In genomic region chrX:71095033-71095432, GRCh38 we compare ENCODE assay signal across 8 cellular contexts. TPM values are rescaled to one million over a fixed set of nuclear protein-coding genes. Genes with fewer than 3 reads are reported as not detected.
DNase-seq lines count a peak whose midpoint lies in the region; ATAC-seq, FAIRE-seq and TF ChIP-seq lines count a peak whose summit lies in the region.

No MANE protein-coding gene starts in this region.

- ATAC-seq in HepG2 (no peak), omental fat pad (ENCODE audit: low FRiP score) (no peak)

- in situ Hi-C loops in HepG2 (cut with HindIII; ENCODE audit: extremely low pct_ligation_motif_present, low pct_unique_long_range_greater_than_20kb) = no loop called here

- no peaks in the 10 kb centered on the region for H4K20me1 ChIP-seq in HepG2 (ENCODE audit: insufficient read depth, low read length)

- H3K27me3 ChIP-seq in HepG2 (ENCODE audit: control insufficient read depth in 1 of 2, insufficient read depth in 2 of 2, low read length in 2 of 2) = no peaks in the 10 kb centered on the region; a peak in 1 of 5 replicates

- peak overlapping the region; percentile 82 for H3K4me3 Mint-ChIP-seq in activated naive CD4-positive, alpha-beta T cell treated with anti-CD3 and anti-CD28 coated beads for 36 hours
- peak overlapping the region; percentile 97 for H3K4me3 Mint-ChIP-seq in activated naive CD8-positive, alpha-beta T cell
- H3K4me3 Mint-ChIP-seq in type B pancreatic cell = peak overlapping the region; percentile 91

- FAIRE-seq in HepG2 (lab: Jason Lieb, UNC) = no peak

- no peaks in the 10 kb centered on the region for H3K9me3 ChIP-seq in HepG2 (ENCODE audit: low read length)

- peak overlapping the region; percentile 66 to 75 (median 73) for H3K4me3 ChIP-seq in HepG2 (replicated peaks in 1 of 3; ENCODE audit: insufficient read depth in 1 of 3, low read depth in 2 of 3, low read length in 3 of 3)

- H3K9me3 Mint-ChIP-seq in activated naive CD4-positive, alpha-beta T cell treated with anti-CD3 and anti-CD28 coated beads for 36 hours = no peaks in the 10 kb centered on the region
- no peaks in the 10 kb centered on the region for H3K9me3 Mint-ChIP-seq in activated naive CD8-positive, alpha-beta T cell (ENCODE audit: low read depth)
- no peaks in the 10 kb centered on the region for H3K9me3 Mint-ChIP-seq in type B pancreatic cell

- H3K4me1 ChIP-seq in HepG2 (ENCODE audit: insufficient read depth, low read length) = peaks cover 29% of the 10 kb centered on the region

- peaks cover 28% of the 10 kb centered on the region for H3K4me1 Mint-ChIP-seq in activated naive CD4-positive, alpha-beta T cell treated with anti-CD3 and anti-CD28 coated beads for 36 hours (ENCODE audit: low read depth)
- peaks cover 32% of the 10 kb centered on the region for H3K4me1 Mint-ChIP-seq in activated naive CD8-positive, alpha-beta T cell (ENCODE audit: low read depth)
- H3K4me1 Mint-ChIP-seq in type B pancreatic cell (ENCODE audit: unreplicated experiment) = no peaks in the 10 kb centered on the region

- TF ChIP-seq CTCF in HepG2 (CRISPR knock-in tag; IDR thresholded peaks at IDR 0.05) = no peak
- no peak for TF ChIP-seq CTCF in type B pancreatic cell (conservative IDR thresholded peaks at IDR 0.05)
- TF ChIP-seq CTCF in omental fat pad (IDR thresholded peaks at IDR 0.05) = no peak

- no peak for DNase-seq in activated naive CD4-positive, alpha-beta T cell treated with anti-CD3 and anti-CD28 coated beads for 36 hours
- DNase-seq in activated naive CD4-positive, alpha-beta T cell treated with anti-CD3 and anti-CD28 coated beads, Interleukin-2, amount 50 U/mL, for 16 hours = no peak
- DNase-seq in HepG2 (ENCODE audit: low spot score) (no peak), type B pancreatic cell (ENCODE audit: extremely low spot score, unreplicated experiment) (no peak), posterior vena cava (ENCODE audit: low spot score) (no peak), omental fat pad (ENCODE audit: low spot score) (no peak)
- no peak for DNase-seq in stimulated activated CD4-positive, alpha-beta T cell treated with anti-CD3 and anti-CD28 coated beads, Interleukin-2, amount 100 ng/mL, for 24 hours

- TF ChIP-seq EP300 in HepG2 (IDR thresholded peaks at IDR 0.05; ENCODE audit: low read depth in 2 of 2, low read length in 2 of 2) = no peak
- TF ChIP-seq EP300 in HepG2 (CRISPR knock-in tag; IDR thresholded peaks at IDR 0.05; ENCODE audit: borderline replicate concordance) = no peak

- intact Hi-C loops in activated naive CD4-positive, alpha-beta T cell treated with anti-CD3 and anti-CD28 coated beads for 36 hours (cut with micrococcal nuclease) = loop anchor here (1.0 kb wide), 2 partner anchors 27 to 271 kb away; partner anchors contain the start of genes SNX12 and TAF1
- intact Hi-C loops in HepG2 (cut with micrococcal nuclease; ENCODE audit: unreplicated experiment) (loop anchor here (5.0 kb wide), 1 partner anchor 87 kb away; no protein-coding TSS in a partner anchor), posterior vena cava (cut with DNase I) (no loop called here)

- POLR2A ChIA-PET in HepG2 (lab: Yijun Ruan, JAX) = no interaction called here

- no peaks in the 10 kb centered on the region for H3K36me3 ChIP-seq in HepG2 (replicated peaks in 1 of 2; ENCODE audit: control insufficient read depth in 1 of 2, insufficient read depth in 2 of 2, low read length in 2 of 2)

- BruUV-seq in HepG2 (replicated peaks; lab: Mats Ljungman, UMichigan) = TSS peak; percentile 95

- H2AFZ ChIP-seq in HepG2 (ENCODE audit: low read length) = no peak overlapping the region

- H3K36me3 Mint-ChIP-seq in activated naive CD4-positive, alpha-beta T cell treated with anti-CD3 and anti-CD28 coated beads for 36 hours (ENCODE audit: low read depth) = no peaks in the 10 kb centered on the region
- H3K36me3 Mint-ChIP-seq in activated naive CD8-positive, alpha-beta T cell = no peaks in the 10 kb centered on the region
- no peaks in the 10 kb centered on the region for H3K36me3 Mint-ChIP-seq in type B pancreatic cell

- no peaks in the 10 kb centered on the region for H3K27me3 Mint-ChIP-seq in activated naive CD4-positive, alpha-beta T cell treated with anti-CD3 and anti-CD28 coated beads for 36 hours (ENCODE audit: low read depth)
- no peaks in the 10 kb centered on the region for H3K27me3 Mint-ChIP-seq in activated naive CD8-positive, alpha-beta T cell
- no peaks in the 10 kb centered on the region for H3K27me3 Mint-ChIP-seq in type B pancreatic cell

- CTCF ChIA-PET in activated naive CD4-positive, alpha-beta T cell treated with anti-CD3 and anti-CD28 coated beads for 36 hours (lab: Charles Lee) = no interaction called here
- CTCF ChIA-PET in HepG2 (lab: Yijun Ruan, JAX; ENCODE audit: low intra/inter-chr PET ratio, low total read pairs) = no interaction called here

- no peak for TF ChIP-seq RAD21 in HepG2 (CRISPR knock-in tag; IDR thresholded peaks at IDR 0.05)

- no peaks in the 10 kb centered on the region for H3K79me2 ChIP-seq in HepG2 (ENCODE audit: insufficient read depth, low read length)

- WGBS in HepG2 (ENCODE audit: low lambda C conversion rate) = 52% methylated on average over 6 of the region's 6 CpGs

- H3K27ac ChIP-seq in HepG2 (ENCODE audit: extremely low read length, insufficient read depth, low read length) = peak overlapping the region; percentile 44

- peak overlapping the region; percentile 66 for H3K9ac ChIP-seq in HepG2 (ENCODE audit: insufficient read depth, low read depth, low read length)

- H3K27ac Mint-ChIP-seq in activated naive CD4-positive, alpha-beta T cell treated with anti-CD3 and anti-CD28 coated beads for 36 hours = peak overlapping the region; percentile 5
- peak overlapping the region; percentile 70 for H3K27ac Mint-ChIP-seq in activated naive CD8-positive, alpha-beta T cell
- peak overlapping the region; percentile 81 for H3K27ac Mint-ChIP-seq in type B pancreatic cell

- TF ChIP-seq POLR2A in HepG2 (IDR thresholded peaks at IDR 0.05; ENCODE audit: insufficient read depth in 1 of 2, low read depth in 2 of 2, low read length in 2 of 2) = no peak

- peak overlapping the region; percentile 83 for H3K4me2 ChIP-seq in HepG2 (ENCODE audit: low read depth, low read length)

RNA-seq across cellular contexts. Expression of gene FOXO4, which starts 0.6 kb away (rescaled TPM):
- total RNA-seq in activated naive CD4-positive, alpha-beta T cell treated with anti-CD3 and anti-CD28 coated beads for 36 hours = 1 to 10 TPM; 7.9 to 8.9 TPM
- total RNA-seq in HepG2 (2016; rRNA removed; fragmentation: Illumina TruSeq; extraction: Trizol) = 4.6 and 5.7 TPM in 2 replicates
- total RNA-seq in HepG2 (2016; cell fraction: cytosol; rRNA removed; fragmentation: Illumina TruSeq; extraction: Trizol; ENCODE audit: low read depth) = 0.30 and 1.5 TPM in 2 replicates
- total RNA-seq in HepG2 (2016; cell fraction: insoluble cytoplasmic fraction; rRNA removed; fragmentation: Illumina TruSeq; extraction: Trizol) = 4.6 and 5.7 TPM in 2 replicates
- total RNA-seq in HepG2 (2016; cell fraction: membrane; rRNA removed; fragmentation: Illumina TruSeq; extraction: Trizol) = 3.1 TPM in 2 replicates
- total RNA-seq in HepG2 (2016; cell fraction: nucleus; rRNA removed; fragmentation: Illumina TruSeq; extraction: Trizol) = 2.4 and 2.8 TPM in 2 replicates
- 5.1 and 9.3 TPM in 2 replicates for polyA plus RNA-seq in HepG2 (2011; rRNA removed)
- polyA plus RNA-seq in HepG2 (2011; cell fraction: cytosol; rRNA removed) = 6.1 and 8.2 TPM in 2 replicates
- 14.5 and 16.7 TPM in 2 replicates for polyA plus RNA-seq in HepG2 (2011; cell fraction: nucleus; rRNA removed)
- polyA plus RNA-seq in HepG2 (2012) = 13.5 and 14.3 TPM in 2 replicates
- polyA plus RNA-seq in HepG2 (2016; cell fraction: cytosol; fragmentation: Illumina TruSeq; extraction: Trizol; ENCODE audit: low read depth) = 0.55 and 0.83 TPM in 2 replicates
- polyA plus RNA-seq in HepG2 (2016; cell fraction: insoluble cytoplasmic fraction; fragmentation: Illumina TruSeq; extraction: Trizol; ENCODE audit: low read depth) = 5.2 and 5.4 TPM in 2 replicates
- 2.1 and 2.8 TPM in 2 replicates for polyA plus RNA-seq in HepG2 (2016; cell fraction: membrane; fragmentation: Illumina TruSeq; extraction: Trizol; ENCODE audit: low read depth)
- 6.1 and 6.7 TPM in 2 replicates for polyA plus RNA-seq in HepG2 (2016; cell fraction: nucleus; fragmentation: Illumina TruSeq; extraction: Trizol; ENCODE audit: insufficient read depth, low read depth)
- polyA minus RNA-seq in HepG2 (2011; rRNA and poly(A)+ RNA removed; ENCODE audit: low replicate concordance) = 12.4 and 27.0 TPM in 2 replicates
- 5.9 and 7.5 TPM in 2 replicates for polyA minus RNA-seq in HepG2 (2011; cell fraction: cytosol; rRNA and poly(A)+ RNA removed)
- 0.77 and 1.6 TPM in 2 replicates for polyA minus RNA-seq in HepG2 (2011; cell fraction: nucleus; rRNA and poly(A)+ RNA removed)
- 18.8 and 34.1 TPM in 2 replicates for total RNA-seq in type B pancreatic cell (ENCODE audit: low replicate concordance)
- total RNA-seq in posterior vena cava = 10 to 100 TPM; 21.5 to 26.7 TPM
- total RNA-seq in omental fat pad = 10 to 100 TPM; 13.8 to 23.8 (median 20.1) TPM

RNA-seq across cellular contexts. Expression of gene CXorf65, which starts 11.5 kb away (rescaled TPM):
- total RNA-seq in activated naive CD4-positive, alpha-beta T cell treated with anti-CD3 and anti-CD28 coated beads for 36 hours = 10 to 100 TPM in 1 of 2 experiments, 1 to 10 TPM in 1; 7.7 to 11.3 TPM
- total RNA-seq in HepG2 (2016; rRNA removed; fragmentation: Illumina TruSeq; extraction: Trizol) = not detected in 2 replicates
- total RNA-seq in HepG2 (2016; cell fraction: cytosol; rRNA removed; fragmentation: Illumina TruSeq; extraction: Trizol; ENCODE audit: low read depth) = not detected in 2 replicates
- not detected in 2 replicates for total RNA-seq in HepG2 (2016; cell fraction: insoluble cytoplasmic fraction; rRNA removed; fragmentation: Illumina TruSeq; extraction: Trizol)
- total RNA-seq in HepG2 (2016; cell fraction: membrane; rRNA removed; fragmentation: Illumina TruSeq; extraction: Trizol) = not detected in 2 replicates
- total RNA-seq in HepG2 (2016; cell fraction: nucleus; rRNA removed; fragmentation: Illumina TruSeq; extraction: Trizol) = not detected in 2 replicates
- polyA plus RNA-seq in HepG2 (2011; rRNA removed) = not detected in 2 replicates
- polyA plus RNA-seq in HepG2 (2011; cell fraction: cytosol; rRNA removed) = not detected in 2 replicates
- polyA plus RNA-seq in HepG2 (2011; cell fraction: nucleus; rRNA removed) = not detected in 2 replicates
- not detected in 2 replicates for polyA plus RNA-seq in HepG2 (2012)
- not detected in 2 replicates for polyA plus RNA-seq in HepG2 (2016; cell fraction: cytosol; fragmentation: Illumina TruSeq; extraction: Trizol; ENCODE audit: low read depth)
- not detected in 2 replicates for polyA plus RNA-seq in HepG2 (2016; cell fraction: insoluble cytoplasmic fraction; fragmentation: Illumina TruSeq; extraction: Trizol; ENCODE audit: low read depth)
- not detected in 2 replicates for polyA plus RNA-seq in HepG2 (2016; cell fraction: membrane; fragmentation: Illumina TruSeq; extraction: Trizol; ENCODE audit: low read depth)
- polyA plus RNA-seq in HepG2 (2016; cell fraction: nucleus; fragmentation: Illumina TruSeq; extraction: Trizol; ENCODE audit: insufficient read depth, low read depth) = not detected in 2 replicates
- polyA minus RNA-seq in HepG2 (2011; rRNA and poly(A)+ RNA removed; ENCODE audit: low replicate concordance) = not detected in 2 replicates
- polyA minus RNA-seq in HepG2 (2011; cell fraction: cytosol; rRNA and poly(A)+ RNA removed) = not detected in 2 replicates
- not detected in 2 replicates for polyA minus RNA-seq in HepG2 (2011; cell fraction: nucleus; rRNA and poly(A)+ RNA removed)
- total RNA-seq in type B pancreatic cell (ENCODE audit: low replicate concordance) = not detected in 2 replicates
- not detected for total RNA-seq in posterior vena cava
- total RNA-seq in omental fat pad = not detected

RNA-seq across cellular contexts. Expression of gene IL2RG, which starts 16.3 kb away (rescaled TPM):
- total RNA-seq in activated naive CD4-positive, alpha-beta T cell treated with anti-CD3 and anti-CD28 coated beads for 36 hours = 100 to 1,000 TPM; 144 to 148 TPM
- total RNA-seq in HepG2 (2016; rRNA removed; fragmentation: Illumina TruSeq; extraction: Trizol) = not detected in 2 replicates
- not detected in 2 replicates for total RNA-seq in HepG2 (2016; cell fraction: cytosol; rRNA removed; fragmentation: Illumina TruSeq; extraction: Trizol; ENCODE audit: low read depth)
- not detected in 2 replicates for total RNA-seq in HepG2 (2016; cell fraction: insoluble cytoplasmic fraction; rRNA removed; fragmentation: Illumina TruSeq; extraction: Trizol)
- total RNA-seq in HepG2 (2016; cell fraction: membrane; rRNA removed; fragmentation: Illumina TruSeq; extraction: Trizol) = not detected in 2 replicates
- total RNA-seq in HepG2 (2016; cell fraction: nucleus; rRNA removed; fragmentation: Illumina TruSeq; extraction: Trizol) = not detected in 2 replicates
- polyA plus RNA-seq in HepG2 (2011; rRNA removed) = 0.98 and 1.1 TPM in 2 replicates
- 1.6 and 1.8 TPM in 2 replicates for polyA plus RNA-seq in HepG2 (2011; cell fraction: cytosol; rRNA removed)
- 0.56 and 1.6 TPM in 2 replicates for polyA plus RNA-seq in HepG2 (2011; cell fraction: nucleus; rRNA removed)
- 0.99 and 1.7 TPM in 2 replicates for polyA plus RNA-seq in HepG2 (2012)
- polyA plus RNA-seq in HepG2 (2016; cell fraction: cytosol; fragmentation: Illumina TruSeq; extraction: Trizol; ENCODE audit: low read depth) = not detected in 2 replicates
- polyA plus RNA-seq in HepG2 (2016; cell fraction: insoluble cytoplasmic fraction; fragmentation: Illumina TruSeq; extraction: Trizol; ENCODE audit: low read depth) = not detected in 2 replicates
- polyA plus RNA-seq in HepG2 (2016; cell fraction: membrane; fragmentation: Illumina TruSeq; extraction: Trizol; ENCODE audit: low read depth) = not detected in 2 replicates
- not detected in 2 replicates for polyA plus RNA-seq in HepG2 (2016; cell fraction: nucleus; fragmentation: Illumina TruSeq; extraction: Trizol; ENCODE audit: insufficient read depth, low read depth)
- 0.84 and 1.5 TPM in 2 replicates for polyA minus RNA-seq in HepG2 (2011; rRNA and poly(A)+ RNA removed; ENCODE audit: low replicate concordance)
- polyA minus RNA-seq in HepG2 (2011; cell fraction: cytosol; rRNA and poly(A)+ RNA removed) = 0.79 TPM in 1 of 2 replicates, not detected in the other
- polyA minus RNA-seq in HepG2 (2011; cell fraction: nucleus; rRNA and poly(A)+ RNA removed) = 0.26 TPM in 1 of 2 replicates, not detected in the other
- 1.5 and 5.2 TPM in 2 replicates for total RNA-seq in type B pancreatic cell (ENCODE audit: low replicate concordance)
- 1 to 10 TPM; 2.6 to 4.8 TPM for total RNA-seq in posterior vena cava
- total RNA-seq in omental fat pad = 10 to 100 TPM in 3 of 4 donors, 1 to 10 TPM in 1; 8.3 to 30.9 (median 15.6) TPM

RNA-seq across cellular contexts. Expression of gene MED12, which starts 23.4 kb away (rescaled TPM):
- 10 to 100 TPM; 43.5 to 43.6 TPM for total RNA-seq in activated naive CD4-positive, alpha-beta T cell treated with anti-CD3 and anti-CD28 coated beads for 36 hours
- 15.0 and 16.0 TPM in 2 replicates for total RNA-seq in HepG2 (2016; rRNA removed; fragmentation: Illumina TruSeq; extraction: Trizol)
- total RNA-seq in HepG2 (2016; cell fraction: cytosol; rRNA removed; fragmentation: Illumina TruSeq; extraction: Trizol; ENCODE audit: low read depth) = 0.81 and 2.3 TPM in 2 replicates
- total RNA-seq in HepG2 (2016; cell fraction: insoluble cytoplasmic fraction; rRNA removed; fragmentation: Illumina TruSeq; extraction: Trizol) = 12.8 and 12.9 TPM in 2 replicates
- 3.6 and 6.7 TPM in 2 replicates for total RNA-seq in HepG2 (2016; cell fraction: membrane; rRNA removed; fragmentation: Illumina TruSeq; extraction: Trizol)
- total RNA-seq in HepG2 (2016; cell fraction: nucleus; rRNA removed; fragmentation: Illumina TruSeq; extraction: Trizol) = 13.4 and 18.0 TPM in 2 replicates
- polyA plus RNA-seq in HepG2 (2011; rRNA removed) = 9.4 and 13.5 TPM in 2 replicates
- polyA plus RNA-seq in HepG2 (2011; cell fraction: cytosol; rRNA removed) = 3.7 TPM in 2 replicates
- polyA plus RNA-seq in HepG2 (2011; cell fraction: nucleus; rRNA removed) = 49.9 and 57.8 TPM in 2 replicates
- 12.9 and 17.5 TPM in 2 replicates for polyA plus RNA-seq in HepG2 (2012)
- 0.80 and 1.2 TPM in 2 replicates for polyA plus RNA-seq in HepG2 (2016; cell fraction: cytosol; fragmentation: Illumina TruSeq; extraction: Trizol; ENCODE audit: low read depth)
- 10.9 and 15.7 TPM in 2 replicates for polyA plus RNA-seq in HepG2 (2016; cell fraction: insoluble cytoplasmic fraction; fragmentation: Illumina TruSeq; extraction: Trizol; ENCODE audit: low read depth)
- polyA plus RNA-seq in HepG2 (2016; cell fraction: membrane; fragmentation: Illumina TruSeq; extraction: Trizol; ENCODE audit: low read depth) = 1.8 and 2.1 TPM in 2 replicates
- 29.0 and 30.1 TPM in 2 replicates for polyA plus RNA-seq in HepG2 (2016; cell fraction: nucleus; fragmentation: Illumina TruSeq; extraction: Trizol; ENCODE audit: insufficient read depth, low read depth)
- 75.3 and 81.1 TPM in 2 replicates for polyA minus RNA-seq in HepG2 (2011; rRNA and poly(A)+ RNA removed; ENCODE audit: low replicate concordance)
- 20.1 and 24.4 TPM in 2 replicates for polyA minus RNA-seq in HepG2 (2011; cell fraction: cytosol; rRNA and poly(A)+ RNA removed)
- polyA minus RNA-seq in HepG2 (2011; cell fraction: nucleus; rRNA and poly(A)+ RNA removed) = 38.9 and 40.7 TPM in 2 replicates
- total RNA-seq in type B pancreatic cell (ENCODE audit: low replicate concordance) = 44.1 and 77.2 TPM in 2 replicates
- total RNA-seq in posterior vena cava = 10 to 100 TPM; 29.2 to 33.0 TPM
- total RNA-seq in omental fat pad = 10 to 100 TPM; 29.0 to 74.4 (median 36.0) TPM

RNA-seq across cellular contexts. Expression of gene SNX12, which starts 26.9 kb away (rescaled TPM):
- 10 to 100 TPM; 32.9 to 35.2 TPM for total RNA-seq in activated naive CD4-positive, alpha-beta T cell treated with anti-CD3 and anti-CD28 coated beads for 36 hours
- total RNA-seq in HepG2 (2016; rRNA removed; fragmentation: Illumina TruSeq; extraction: Trizol) = 42.2 and 51.5 TPM in 2 replicates
- total RNA-seq in HepG2 (2016; cell fraction: cytosol; rRNA removed; fragmentation: Illumina TruSeq; extraction: Trizol; ENCODE audit: low read depth) = 8.1 and 9.0 TPM in 2 replicates
- 42.0 and 54.6 TPM in 2 replicates for total RNA-seq in HepG2 (2016; cell fraction: insoluble cytoplasmic fraction; rRNA removed; fragmentation: Illumina TruSeq; extraction: Trizol)
- 26.7 and 30.4 TPM in 2 replicates for total RNA-seq in HepG2 (2016; cell fraction: membrane; rRNA removed; fragmentation: Illumina TruSeq; extraction: Trizol)
- total RNA-seq in HepG2 (2016; cell fraction: nucleus; rRNA removed; fragmentation: Illumina TruSeq; extraction: Trizol) = 16.7 and 17.5 TPM in 2 replicates
- 27.3 and 30.3 TPM in 2 replicates for polyA plus RNA-seq in HepG2 (2011; rRNA removed)
- polyA plus RNA-seq in HepG2 (2011; cell fraction: cytosol; rRNA removed) = 30.4 and 35.9 TPM in 2 replicates
- 10.6 and 13.1 TPM in 2 replicates for polyA plus RNA-seq in HepG2 (2011; cell fraction: nucleus; rRNA removed)
- polyA plus RNA-seq in HepG2 (2012) = 20.1 and 25.5 TPM in 2 replicates
- polyA plus RNA-seq in HepG2 (2016; cell fraction: cytosol; fragmentation: Illumina TruSeq; extraction: Trizol; ENCODE audit: low read depth) = 7.3 and 7.7 TPM in 2 replicates
- polyA plus RNA-seq in HepG2 (2016; cell fraction: insoluble cytoplasmic fraction; fragmentation: Illumina TruSeq; extraction: Trizol; ENCODE audit: low read depth) = 42.0 and 47.5 TPM in 2 replicates
- 18.3 and 21.3 TPM in 2 replicates for polyA plus RNA-seq in HepG2 (2016; cell fraction: membrane; fragmentation: Illumina TruSeq; extraction: Trizol; ENCODE audit: low read depth)
- polyA plus RNA-seq in HepG2 (2016; cell fraction: nucleus; fragmentation: Illumina TruSeq; extraction: Trizol; ENCODE audit: insufficient read depth, low read depth) = 20.9 and 23.9 TPM in 2 replicates
- polyA minus RNA-seq in HepG2 (2011; rRNA and poly(A)+ RNA removed; ENCODE audit: low replicate concordance) = 82.2 and 230 TPM in 2 replicates
- polyA minus RNA-seq in HepG2 (2011; cell fraction: cytosol; rRNA and poly(A)+ RNA removed) = 24.5 and 26.7 TPM in 2 replicates
- polyA minus RNA-seq in HepG2 (2011; cell fraction: nucleus; rRNA and poly(A)+ RNA removed) = 12.0 and 15.5 TPM in 2 replicates
- 67.0 and 79.3 TPM in 2 replicates for total RNA-seq in type B pancreatic cell (ENCODE audit: low replicate concordance)
- 10 to 100 TPM; 54.6 to 59.3 TPM for total RNA-seq in posterior vena cava
- 10 to 100 TPM; 34.9 to 53.4 (median 43.7) TPM for total RNA-seq in omental fat pad

Comparison
In these comparisons a context has a peak if more than half of its experiments do, and no peak if none do; other contexts are left out.
1. H3K27ac Mint-ChIP-seq: peak in every context shown above with its lines; median percentile 81 in type B pancreatic cell; 70 in activated naive CD8-positive, alpha-beta T cell; 5 in activated naive CD4-positive, alpha-beta T cell treated with anti-CD3 and anti-CD28 coated beads for 36 hours.
2. RNA of gene IL2RG, which starts 16.3 kb away (total RNA-seq): 144 to 148 TPM in activated naive CD4-positive, alpha-beta T cell treated with anti-CD3 and anti-CD28 coated beads for 36 hours; 8.3 to 30.9 TPM in omental fat pad, 2.6 to 4.8 TPM in posterior vena cava, 1.5 to 5.2 TPM in type B pancreatic cell and not detected in HepG2; every median in the first group is over 4 times any median in the second.
3. intact Hi-C loops: an anchor here in activated naive CD4-positive, alpha-beta T cell treated with anti-CD3 and anti-CD28 coated beads for 36 hours (1.0 kb wide) and HepG2 (5.0 kb wide); none called in posterior vena cava.
4. Peak in every context shown above with its lines, with median percentiles within 50 percentile points of each other: H3K4me3 Mint-ChIP-seq.